Comparison of ENCODE assay signal across 12 cellular contexts in the genomic region with DNA sequence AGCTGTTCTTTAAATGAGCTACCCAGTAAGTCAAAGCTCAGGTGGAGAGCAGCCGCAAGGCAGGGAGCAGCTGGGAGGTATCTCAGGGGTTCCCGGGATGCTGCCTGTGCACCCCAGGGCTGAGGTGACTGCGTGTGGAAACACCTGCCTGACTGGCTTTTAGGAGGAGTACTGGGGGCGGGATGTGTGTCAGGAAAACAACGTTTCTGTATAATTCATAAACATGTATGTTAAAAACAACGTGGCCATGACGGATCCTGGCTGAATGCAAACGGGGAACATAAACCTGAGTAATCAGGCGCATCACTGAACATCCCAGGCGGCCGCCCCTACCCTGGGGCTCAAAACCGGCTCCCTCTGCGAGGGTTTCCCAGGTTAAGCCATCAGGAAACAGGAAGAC. TPM values are rescaled to one million over a fixed set of nuclear protein-coding genes. Genes with fewer than 3 reads are reported as not detected.
DNase-seq lines count a peak whose midpoint lies in the region; ATAC-seq and TF ChIP-seq lines count a peak whose summit lies in the region.
"Had no signal": no experiment of that assay in that cellular context is flagged by ENCODE, and none has a peak within 500 bp of the region (broad histone marks: within the 10 kb centered on the region; RNA-seq: fewer than 3 reads in every experiment).

No MANE protein-coding gene starts in this region.

- peaks cover 2% of the 10 kb centered on the region for H3K4me1 ChIP-seq in A673 (ENCODE audit: insufficient read depth, low read length, poor library complexity, severe bottlenecking)
- H3K4me1 ChIP-seq in GM23338 (ENCODE audit: insufficient read depth) = no peaks in the 10 kb centered on the region; the same call in 1 of the 2 replicates
- no peaks in the 10 kb centered on the region for H3K4me1 ChIP-seq in BE2C

- peaks cover 40% of the 10 kb centered on the region for H3K36me3 Mint-ChIP-seq in GM23338 (ENCODE audit: low read depth)
- peaks cover 11% of the 10 kb centered on the region for H3K36me3 Mint-ChIP-seq in activated naive CD8-positive, alpha-beta T cell
- H3K36me3 Mint-ChIP-seq in memory B cell = peaks cover 14% of the 10 kb centered on the region

- H3F3A ChIP-seq in GM23338 (replicated peaks; ENCODE audit: low read depth) = no peaks in the 10 kb centered on the region

- H3K4me1 Mint-ChIP-seq in GM23338 (peaks cover 19% of the 10 kb centered on the region), memory B cell (peaks cover 4% of the 10 kb centered on the region)
- H3K4me1 Mint-ChIP-seq in activated naive CD8-positive, alpha-beta T cell (ENCODE audit: low read depth) = peaks cover 11% of the 10 kb centered on the region

- H3K79me2 ChIP-seq in GM23338 (replicated peaks; ENCODE audit: insufficient read depth) = peaks cover 18% of the 10 kb centered on the region

- no TSS peak for BruUV-seq in A673 (replicated peaks; lab: Mats Ljungman, UMichigan)

- peak overlapping the region; percentile 93; the same call in 1 of the 2 replicates for H3K4me2 ChIP-seq in GM23338

- no peak for ATAC-seq in GM23338
- ATAC-seq in memory B cell (ENCODE audit: low read depth) = no peak

- H2AFZ ChIP-seq in GM23338 = no peak overlapping the region

- H3K9me3 ChIP-seq in A673 (ENCODE audit: low read depth, low read length, poor library complexity, severe bottlenecking) (no peaks in the 10 kb centered on the region), BE2C (no peaks in the 10 kb centered on the region)

- peaks cover 17% of the 10 kb centered on the region for H3K9me3 Mint-ChIP-seq in GM23338
- no peaks in the 10 kb centered on the region for H3K9me3 Mint-ChIP-seq in activated naive CD8-positive, alpha-beta T cell (ENCODE audit: low read depth)
- H3K9me3 Mint-ChIP-seq in memory B cell = peaks cover 7% of the 10 kb centered on the region

- H3K36me3 ChIP-seq in A673 (ENCODE audit: insufficient read depth, low read length, poor library complexity, severe bottlenecking) (peaks cover 10% of the 10 kb centered on the region), GM23338 (ENCODE audit: insufficient read depth) (no peaks in the 10 kb centered on the region), BE2C (peaks cover 8% of the 10 kb centered on the region)
- H3K36me3 ChIP-seq: cardiac muscle cell had no signal

- intact Hi-C loops in A673 (cut with micrococcal nuclease; ENCODE audit: unreplicated experiment) = loop anchor here (10.0 kb wide), 2 partner anchors 80 to 260 kb away; a partner anchor contains a TSS
- intact Hi-C loops in head of caudate nucleus (cut with DNase I) = loop anchor here (10.0 kb wide), 1 partner anchor 80 kb away; no protein-coding TSS in a partner anchor

- H3K27me3 ChIP-seq in A673 (replicated peaks; ENCODE audit: insufficient read depth, low read depth, low read length, poor library complexity) (no peaks in the 10 kb centered on the region), GM23338 (ENCODE audit: insufficient read depth) (peaks cover 11% of the 10 kb centered on the region), BE2C (peaks cover 26% of the 10 kb centered on the region)

- no peak for DNase-seq in A673 (ENCODE audit: low spot score)
- no peak for DNase-seq in GM23338 (ENCODE audit: low spot score)
- DNase-seq in memory B cell (ENCODE audit: low spot score in 2 of 2) = no peak
- no peak for DNase-seq in NCI-H1694 (lab: John Stamatoyannopoulos, UW)
- DNase-seq in head of caudate nucleus = no peak
- DNase-seq in BE2C = no peak
- no peak for DNase-seq in dermis blood vessel endothelial cell
- DNase-seq: NCI-H2171 had no signal

- no peak overlapping the region for H3K27ac ChIP-seq in A673 (ENCODE audit: low read depth, low read length, poor library complexity, severe bottlenecking)
- no peak overlapping the region for H3K27ac ChIP-seq in GM23338 (ENCODE audit: low read depth)
- H3K27ac ChIP-seq: cardiac muscle cell, SJSA1 had no signal

- 0 out of 2 replicates have a peak, but pooled peaks cover 4% of the 10 kb centered on the region for H4K20me1 ChIP-seq in GM23338 (replicated peaks; ENCODE audit: insufficient read depth)

- peak overlapping the region; percentile 85 for H3K4me3 Mint-ChIP-seq in GM23338
- H3K4me3 Mint-ChIP-seq in activated naive CD8-positive, alpha-beta T cell = peak overlapping the region; percentile 88
- peak overlapping the region; percentile 81 for H3K4me3 Mint-ChIP-seq in memory B cell

- POLR2A ChIA-PET in A673 (lab: Charles Lee; ENCODE audit: low non-redundant PET) = no interaction called here

- H3K4me3 ChIP-seq in A673 (ENCODE audit: low read depth, low read length, poor library complexity, severe bottlenecking) (peak overlapping the region; percentile 94), GM23338 (peak overlapping the region; percentile 66), BE2C (ENCODE audit: low read depth, low read length) (no peak overlapping the region; the same call in 1 of the 2 replicates)

- H3K9me2 ChIP-seq in GM23338 (ENCODE audit: insufficient read depth) = no peaks in the 10 kb centered on the region

- TF ChIP-seq CTCF in A673 (conservative IDR thresholded peaks at IDR 0.05; ENCODE audit: low read depth, low read length) = no peak
- no peak for TF ChIP-seq CTCF in GM23338 (conservative IDR thresholded peaks at IDR 0.05; ENCODE audit: low read depth in 2 of 2)
- TF ChIP-seq CTCF in BE2C (IDR thresholded peaks at IDR 0.05; ENCODE audit: low read depth, low read length) = no peak

- H3K27ac Mint-ChIP-seq in GM23338 (no peak overlapping the region), memory B cell (peak overlapping the region; percentile 28)
- H3K27ac Mint-ChIP-seq in activated naive CD8-positive, alpha-beta T cell = peak overlapping the region; percentile 68

- H3K27me3 Mint-ChIP-seq in GM23338 (ENCODE audit: insufficient read depth, low read depth, poor library complexity) (peaks cover 22% of the 10 kb centered on the region), memory B cell (peaks cover 3% of the 10 kb centered on the region)
- no peaks in the 10 kb centered on the region for H3K27me3 Mint-ChIP-seq in activated naive CD8-positive, alpha-beta T cell

- CTCF ChIA-PET in A673 (lab: Charles Lee) = no interaction called here

TF ChIP-seq in GM23338, 12 proteins besides CTCF, POLR2A, EP300 and RAD21 (continues in another document):
- TF ChIP-seq JUNB (IDR thresholded peaks at IDR 0.05; ENCODE audit: unreplicated experiment) (no peak), EZH2phosphoT487 (IDR thresholded peaks at IDR 0.05; ENCODE audit: unreplicated experiment) (no peak), ZNF114 (CRISPR knock-in tag; IDR thresholded peaks at IDR 0.05) (no peak), ZNF331 (CRISPR knock-in tag; IDR thresholded peaks at IDR 0.05; ENCODE audit: low read depth) (no peak), CREB1 (CRISPR knock-in tag; IDR thresholded peaks at IDR 0.05; ENCODE audit: low read depth) (no peak), EZH2 (IDR thresholded peaks at IDR 0.05; ENCODE audit: low read depth, unreplicated experiment) (no peak), POLR2AphosphoS5 (IDR thresholded peaks at IDR 0.05; ENCODE audit: low read depth) (no peak), STAT1 (IDR thresholded peaks at IDR 0.05; ENCODE audit: unreplicated experiment) (no peak)
- TF ChIP-seq, protein P1, sequence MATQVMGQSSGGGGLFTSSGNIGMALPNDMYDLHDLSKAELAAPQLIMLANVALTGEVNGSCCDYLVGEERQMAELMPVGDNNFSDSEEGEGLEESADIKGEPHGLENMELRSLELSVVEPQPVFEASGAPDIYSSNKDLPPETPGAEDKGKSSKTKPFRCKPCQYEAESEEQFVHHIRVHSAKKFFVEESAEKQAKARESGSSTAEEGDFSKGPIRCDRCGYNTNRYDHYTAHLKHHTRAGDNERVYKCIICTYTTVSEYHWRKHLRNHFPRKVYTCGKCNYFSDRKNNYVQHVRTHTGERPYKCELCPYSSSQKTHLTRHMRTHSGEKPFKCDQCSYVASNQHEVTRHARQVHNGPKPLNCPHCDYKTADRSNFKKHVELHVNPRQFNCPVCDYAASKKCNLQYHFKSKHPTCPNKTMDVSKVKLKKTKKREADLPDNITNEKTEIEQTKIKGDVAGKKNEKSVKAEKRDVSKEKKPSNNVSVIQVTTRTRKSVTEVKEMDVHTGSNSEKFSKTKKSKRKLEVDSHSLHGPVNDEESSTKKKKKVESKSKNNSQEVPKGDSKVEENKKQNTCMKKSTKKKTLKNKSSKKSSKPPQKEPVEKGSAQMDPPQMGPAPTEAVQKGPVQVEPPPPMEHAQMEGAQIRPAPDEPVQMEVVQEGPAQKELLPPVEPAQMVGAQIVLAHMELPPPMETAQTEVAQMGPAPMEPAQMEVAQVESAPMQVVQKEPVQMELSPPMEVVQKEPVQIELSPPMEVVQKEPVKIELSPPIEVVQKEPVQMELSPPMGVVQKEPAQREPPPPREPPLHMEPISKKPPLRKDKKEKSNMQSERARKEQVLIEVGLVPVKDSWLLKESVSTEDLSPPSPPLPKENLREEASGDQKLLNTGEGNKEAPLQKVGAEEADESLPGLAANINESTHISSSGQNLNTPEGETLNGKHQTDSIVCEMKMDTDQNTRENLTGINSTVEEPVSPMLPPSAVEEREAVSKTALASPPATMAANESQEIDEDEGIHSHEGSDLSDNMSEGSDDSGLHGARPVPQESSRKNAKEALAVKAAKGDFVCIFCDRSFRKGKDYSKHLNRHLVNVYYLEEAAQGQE (IDR thresholded peaks at IDR 0.05; ENCODE audit: unreplicated experiment) = no peak

RNA-seq across cellular contexts. Expression of a gene that starts 1.5 kb away (rescaled TPM):
- 26.8 and 28.4 TPM in 2 replicates for total RNA-seq in A673 (2021)
- 21.3 and 21.5 TPM in 2 replicates for total RNA-seq in GM23338 (2014; rRNA removed; shearing (Covaris generic))
- polyA plus RNA-seq in GM23338 (2016; fragmentation: Nextera tagmentation; extraction: Ambion mirVana) = 9.6 and 9.9 TPM in 2 replicates
- polyA plus RNA-seq in BE2C (2012; ENCODE audit: insufficient read depth, insufficient read length, low read depth) = 32.0 TPM
- total RNA-seq in dermis blood vessel endothelial cell = 11.4 and 11.7 TPM in 2 replicates

RNA-seq across cellular contexts. Expression of a gene that starts 40.3 kb away (rescaled TPM):
- total RNA-seq in A673 (2021) (not detected in 2 replicates), dermis blood vessel endothelial cell (not detected in 2 replicates)
- total RNA-seq in GM23338 (2014; rRNA removed; shearing (Covaris generic)) = not detected in 2 replicates
- not detected in 2 replicates for polyA plus RNA-seq in GM23338 (2016; fragmentation: Nextera tagmentation; extraction: Ambion mirVana)
- polyA plus RNA-seq in BE2C (2012; ENCODE audit: insufficient read depth, insufficient read length, low read depth) = not detected
- total RNA-seq: SJSA1 had no signal
- polyA plus RNA-seq: cardiac muscle cell had no signal

RNA-seq across cellular contexts. Expression of a gene that starts 59.2 kb away (rescaled TPM):
- not detected in 2 replicates for total RNA-seq in A673 (2021)
- total RNA-seq in GM23338 (2014; rRNA removed; shearing (Covaris generic)) = 0.45 TPM in 1 of 2 replicates, not detected in the other
- not detected in 2 replicates for polyA plus RNA-seq in GM23338 (2016; fragmentation: Nextera tagmentation; extraction: Ambion mirVana)
- not detected for polyA plus RNA-seq in BE2C (2012; ENCODE audit: insufficient read depth, insufficient read length, low read depth)
- total RNA-seq in dermis blood vessel endothelial cell = not detected in 2 replicates
- total RNA-seq: cardiac muscle cell, lower leg skin, SJSA1 had no signal
